In the genomic region with DNA sequence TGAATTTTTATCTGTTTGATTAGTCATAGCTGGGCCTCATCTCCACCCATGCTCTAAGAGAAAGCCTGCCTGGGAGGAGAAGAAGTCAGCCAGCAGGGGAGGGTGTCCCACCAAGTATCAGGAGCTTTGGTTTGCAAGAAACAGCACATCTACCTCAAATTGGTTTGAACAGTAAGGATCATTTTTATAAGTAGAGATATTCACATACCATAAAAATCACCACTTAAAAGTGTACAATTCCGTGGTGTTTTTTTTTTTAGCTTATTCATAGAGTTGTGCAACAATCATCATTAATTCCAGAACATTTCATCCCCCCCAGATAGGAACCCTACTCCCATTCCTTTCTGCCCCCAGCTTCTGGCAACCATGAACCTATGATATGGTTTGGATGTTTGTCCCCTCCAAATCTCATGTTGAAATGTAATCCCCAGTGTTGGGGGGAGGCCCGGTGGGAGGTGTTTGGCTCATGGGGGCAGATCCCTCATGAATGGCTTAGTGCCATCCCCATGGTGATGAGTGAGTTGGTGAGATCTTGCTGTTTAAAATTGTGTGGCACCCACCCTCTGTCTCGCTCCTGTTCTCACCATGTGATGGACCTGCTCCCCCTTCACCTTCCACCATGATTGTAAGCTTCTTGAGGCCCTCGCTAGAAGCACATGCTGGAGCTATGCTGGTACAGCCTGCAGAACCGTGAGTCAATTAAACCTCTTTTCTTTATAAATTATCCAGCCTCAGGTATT, we compare ENCODE assay signal across 1 cellular context.
TF ChIP-seq lines count a peak whose summit lies in the region.

No MANE protein-coding gene starts in this region.

TF ChIP-seq in HepG2, 621 proteins besides CTCF, POLR2A, EP300 and RAD21 (continued from another document):
- no peak for TF ChIP-seq ZBTB4 (CRISPR knock-in tag; IDR thresholded peaks at IDR 0.05; ENCODE audit: borderline replicate concordance)
- no peak for TF ChIP-seq FOXK2 (IDR thresholded peaks at IDR 0.05)
- TF ChIP-seq STAG1 (CRISPR knock-in tag; IDR thresholded peaks at IDR 0.05) = 0 out of 2 replicates have a peak, but pooled peaks have one; percentile 3
- no peak for TF ChIP-seq KLF11 (CRISPR knock-in tag; IDR thresholded peaks at IDR 0.05)
